Comparison of ENCODE assay signal across 26 cellular contexts in genomic region chr5:58022055-58022454, GRCh38.
DNase-seq lines count a peak whose midpoint lies in the region; ATAC-seq and TF ChIP-seq lines count a peak whose summit lies in the region.
"Had no signal": no experiment of that assay in that cellular context is flagged by ENCODE, and none has a peak within 500 bp of the region (broad histone marks: within the 10 kb centered on the region; RNA-seq: fewer than 3 reads in every experiment).

No MANE protein-coding gene starts in this region.

- DNase-seq in SIG-M5 treated with dmso at 0.1 percent for 504 hours (lab: John Stamatoyannopoulos, UW; ENCODE audit: unreplicated experiment) (peak; percentile 31), SIG-M5 (lab: John Stamatoyannopoulos, UW) (no peak), fibroblast of gingiva (ENCODE audit: low read depth) (peak; percentile 42), right lobe of liver (peak in 1 of 3 donors; percentile 13), aorta (no peak), NCI-H345 (lab: John Stamatoyannopoulos, UW) (no peak), KG1 (lab: John Stamatoyannopoulos, UW) (no peak), NOMO-1 (lab: John Stamatoyannopoulos, UW; ENCODE audit: unreplicated experiment in 2 of 2) (no peak)
- DNase-seq: activated CD4-positive, CD25-positive, alpha-beta regulatory T cell treated with anti-CD3 and anti-CD28 coated beads, Interleukin-2, amount 50 U/mL, for 72 hours; effector CD4-positive, alpha-beta T cell; lower lobe of right lung; naive thymus-derived CD4-positive, alpha-beta T cell; NCI-H2081 treated with DMSO at 0.1 percent for 48 hours; NCI-H526 treated with DMSO at 0.1 percent for 48 hours; pancreas; small intestine; stimulated activated CD8-positive, alpha-beta memory T cell treated with anti-CD3 and anti-CD28 coated beads, Interleukin-4, amount 100 ng/mL, for 48 hours; substantia nigra; T-helper 9 cell had no signal

- H3K4me3 ChIP-seq in right lobe of liver (no peak overlapping the region), aorta (ENCODE audit: low read length in 2 of 2) (no peak overlapping the region)
- H3K4me3 ChIP-seq: GM12878, lower lobe of right lung, pancreas, SK-N-MC had no signal

- 35% methylated on average over 2 of the region's 2 CpGs for WGBS in right lobe of liver (ENCODE audit: insufficient coverage, low coverage, low lambda C conversion rate, missing lambda C conversion rate)
- 76 to 84% methylated on average over 2 of the region's 2 CpGs for WGBS in aorta, 2 donors

- H3K9me3 ChIP-seq in right lobe of liver (no peaks in the 10 kb centered on the region), aorta (ENCODE audit: control insufficient read depth, low read length) (no peaks in the 10 kb centered on the region)
- H3K9me3 ChIP-seq: lower lobe of right lung, pancreas had no signal

- no peaks in the 10 kb centered on the region for H3K27me3 ChIP-seq in right lobe of liver
- no peaks in the 10 kb centered on the region for H3K27me3 ChIP-seq in aorta (ENCODE audit: control insufficient read depth in 1 of 2, insufficient read depth in 2 of 2, low read length in 1 of 2)
- H3K27me3 ChIP-seq: pancreas had no signal

- TF ChIP-seq POLR2A in right lobe of liver (IDR thresholded peaks at IDR 0.05): no peak

- intact Hi-C loops in right lobe of liver (cut with DNase I) (no loop called here), aorta (cut with DNase I) (no loop called here)

- H3K4me1 ChIP-seq in right lobe of liver (peaks cover 0 to 9% (median 0%) of the 10 kb centered on the region in 4 donors), aorta (ENCODE audit: control insufficient read depth in 1 of 2, insufficient read depth in 2 of 2, low read length in 2 of 2) (peaks cover 4 to 5% of the 10 kb centered on the region in 2 donors)
- H3K4me1 ChIP-seq: pancreas had no signal

- H3K27ac ChIP-seq in right lobe of liver (peak overlapping the region in 1 of 3 donors; percentile 3), aorta (ENCODE audit: low read depth in 1 of 2, low read length in 2 of 2) (no peak overlapping the region)
- H3K27ac ChIP-seq: 22Rv1, C4-2B, HL-60, lower lobe of right lung, pancreas, SK-N-MC had no signal

- no peaks in the 10 kb centered on the region for H3K36me3 ChIP-seq in right lobe of liver
- H3K36me3 ChIP-seq in aorta (ENCODE audit: control insufficient read depth in 1 of 2, insufficient read depth in 2 of 2, low read length in 1 of 2): no peaks in the 10 kb centered on the region
- H3K36me3 ChIP-seq: lower lobe of right lung, pancreas had no signal

- peak; percentile 34 to 79 (median 74) for ATAC-seq in right lobe of liver
- peak; percentile 62 for ATAC-seq in aorta (ENCODE audit: low FRiP score)
- ATAC-seq: activated T-helper 17 cell treated with anti-CD3 and anti-CD28 coated beads, Interleukin-2, amount 50 U/mL, for 72 hours; GM12878; HCT116; naive thymus-derived CD4-positive, alpha-beta T cell had no signal

- TF ChIP-seq CTCF in right lobe of liver (IDR thresholded peaks at IDR 0.05): no peak

Comparison
In these comparisons a context has a peak if more than half of its experiments do, and no peak if none do; other contexts are left out.
1. DNase-seq: peak in SIG-M5 treated with dmso at 0.1 percent for 504 hours (single experiment) and fibroblast of gingiva (single experiment); none in SIG-M5 (single experiment), aorta (0 of 2), NCI-H345 (single experiment), KG1 (single experiment) and NOMO-1 (0 of 2).